In genomic region chrX:99234384-99234783, GRCh38 we compare ENCODE assay signal across 7 cellular contexts.
DNase-seq lines count a peak whose midpoint lies in the region; ATAC-seq and TF ChIP-seq lines count a peak whose summit lies in the region.
"Not testable (repeated sequence)": the region's sequence is repeated elsewhere in the genome, so short reads cannot be mapped to it uniquely, and the experiment has no call there.

No MANE protein-coding gene starts in this region.

- not testable (repeated sequence) for H3K4me3 Mint-ChIP-seq in MCF 10A (ENCODE audit: unreplicated experiment); neural crest cell; progenitor cell of endocrine pancreas (ENCODE audit: low read depth)

- CTCF ChIA-PET in MCF 10A (lab: Yijun Ruan, JAX): interaction anchor here (0.6 kb wide), 1 partner anchor 15 kb away, joined by 3 read pairs; no protein-coding TSS in a partner anchor

- peak; percentile 0 for DNase-seq in HuH-7.5 (ENCODE audit: low spot score)
- peak; percentile 54 for DNase-seq in MCF 10A (ENCODE audit: unreplicated experiment)
- not testable (repeated sequence) for DNase-seq in left lung; right lobe of liver; neural crest cell (ENCODE audit: low read depth, low spot score); progenitor cell of endocrine pancreas (ENCODE audit: low spot score, unreplicated experiment); upper lobe of right lung

- H3K27me3 Mint-ChIP-seq in MCF 10A (ENCODE audit: insufficient read depth, unreplicated experiment); neural crest cell (ENCODE audit: low read depth); progenitor cell of endocrine pancreas: not testable (repeated sequence)

- not testable (repeated sequence) for H3K4me1 Mint-ChIP-seq in MCF 10A (ENCODE audit: insufficient read depth, unreplicated experiment); neural crest cell; progenitor cell of endocrine pancreas (ENCODE audit: low read depth)

- H3K27ac Mint-ChIP-seq in MCF 10A (ENCODE audit: low read depth, unreplicated experiment): not testable (repeated sequence)
- H3K27ac Mint-ChIP-seq in neural crest cell (ENCODE audit: unreplicated experiment) (peak overlapping the region; percentile 27), progenitor cell of endocrine pancreas (peak overlapping the region; percentile 24)

- BruUV-seq in MCF 10A (replicated peaks; lab: Mats Ljungman, UMichigan): not testable (repeated sequence)

- H3K36me3 Mint-ChIP-seq in MCF 10A (ENCODE audit: insufficient read depth, unreplicated experiment); neural crest cell (ENCODE audit: low read depth); progenitor cell of endocrine pancreas (ENCODE audit: insufficient read depth): not testable (repeated sequence)

- H3K9me3 Mint-ChIP-seq in MCF 10A (ENCODE audit: unreplicated experiment): peaks cover 14% of the 10 kb centered on the region
- not testable (repeated sequence) for H3K9me3 Mint-ChIP-seq in neural crest cell
- peaks cover 16% of the 10 kb centered on the region for H3K9me3 Mint-ChIP-seq in progenitor cell of endocrine pancreas (ENCODE audit: low read depth)

- H3K27ac ChIP-seq in left lung, right lobe of liver, upper lobe of right lung: not testable (repeated sequence)

- not testable (repeated sequence) for H3K4me3 ChIP-seq in left lung, right lobe of liver, upper lobe of right lung

- not testable (repeated sequence) for TF ChIP-seq POLR2A in right lobe of liver (IDR thresholded peaks at IDR 0.05)

- not testable (repeated sequence) for H3K27me3 ChIP-seq in left lung, right lobe of liver, upper lobe of right lung

- POLR2A ChIA-PET in MCF 10A (lab: Yijun Ruan, JAX): not testable (repeated sequence)

- not testable (repeated sequence) for H3K9me3 ChIP-seq in left lung, right lobe of liver, upper lobe of right lung

- intact Hi-C loops in MCF 10A (cut with micrococcal nuclease); left lung (cut with DNase I); right lobe of liver (cut with DNase I); upper lobe of right lung (cut with DNase I): not testable (repeated sequence)

- 56% methylated on average over 5 of the region's 6 CpGs for WGBS in right lobe of liver (ENCODE audit: insufficient coverage, low coverage, low lambda C conversion rate, missing lambda C conversion rate)

- peak; percentile 73 for ATAC-seq in left lung
- ATAC-seq in right lobe of liver: peak in 3 of 4 donors; percentile 50 to 64 (median 63)
- ATAC-seq in upper lobe of right lung: peak; percentile 40

- H3K4me1 ChIP-seq in left lung, right lobe of liver, upper lobe of right lung: not testable (repeated sequence)

- not testable (repeated sequence) for H3K36me3 ChIP-seq in left lung, right lobe of liver, upper lobe of right lung

- TF ChIP-seq CTCF in MCF 10A (IDR thresholded peaks at IDR 0.05; ENCODE audit: unreplicated experiment); left lung (IDR thresholded peaks at IDR 0.05); right lobe of liver (IDR thresholded peaks at IDR 0.05); neural crest cell (conservative IDR thresholded peaks at IDR 0.05); progenitor cell of endocrine pancreas (IDR thresholded peaks at IDR 0.05; ENCODE audit: unreplicated experiment); upper lobe of right lung (IDR thresholded peaks at IDR 0.05): not testable (repeated sequence)
